Comparison of ENCODE assay signal across 9 cellular contexts in genomic region chr3:34247401-34247800, GRCh38.
"Had no signal": no experiment of that assay in that cellular context is flagged by ENCODE, and none has a peak within 500 bp of the region (broad histone marks: within the 10 kb centered on the region; RNA-seq: fewer than 3 reads in every experiment).

No MANE protein-coding gene starts in this region.

- H3K9ac ChIP-seq: GM23248 had no signal

- H3K9me3 ChIP-seq: HAP-1 had no signal

- H3K27ac ChIP-seq: GM23248 had no signal

- H3K27ac Mint-ChIP-seq: GM23338, H9, HFFc6 had no signal

- H3K9me3 Mint-ChIP-seq: GM23338, H9 had no signal

- H3K4me3 Mint-ChIP-seq: GM23338, H9, HFFc6 had no signal

- H2AFZ ChIP-seq: GM23248, GM23338 had no signal

- H3K4me3 ChIP-seq: GM23248, GM23338, HAP-1 had no signal

- H3K4me2 ChIP-seq: GM23338 had no signal

- ATAC-seq: GM23338, HCT116 had no signal

- H3K4me1 ChIP-seq: HAP-1 had no signal

- H3K36me3 ChIP-seq: HAP-1 had no signal

- H3K4me1 Mint-ChIP-seq: GM23338, H9 had no signal

- DNase-seq: GM23248, GOT3, H7, H9, HCEC 1CT, HFFc6 had no signal
